Comparison of ENCODE assay signal across 12 cellular contexts in the genomic region with DNA sequence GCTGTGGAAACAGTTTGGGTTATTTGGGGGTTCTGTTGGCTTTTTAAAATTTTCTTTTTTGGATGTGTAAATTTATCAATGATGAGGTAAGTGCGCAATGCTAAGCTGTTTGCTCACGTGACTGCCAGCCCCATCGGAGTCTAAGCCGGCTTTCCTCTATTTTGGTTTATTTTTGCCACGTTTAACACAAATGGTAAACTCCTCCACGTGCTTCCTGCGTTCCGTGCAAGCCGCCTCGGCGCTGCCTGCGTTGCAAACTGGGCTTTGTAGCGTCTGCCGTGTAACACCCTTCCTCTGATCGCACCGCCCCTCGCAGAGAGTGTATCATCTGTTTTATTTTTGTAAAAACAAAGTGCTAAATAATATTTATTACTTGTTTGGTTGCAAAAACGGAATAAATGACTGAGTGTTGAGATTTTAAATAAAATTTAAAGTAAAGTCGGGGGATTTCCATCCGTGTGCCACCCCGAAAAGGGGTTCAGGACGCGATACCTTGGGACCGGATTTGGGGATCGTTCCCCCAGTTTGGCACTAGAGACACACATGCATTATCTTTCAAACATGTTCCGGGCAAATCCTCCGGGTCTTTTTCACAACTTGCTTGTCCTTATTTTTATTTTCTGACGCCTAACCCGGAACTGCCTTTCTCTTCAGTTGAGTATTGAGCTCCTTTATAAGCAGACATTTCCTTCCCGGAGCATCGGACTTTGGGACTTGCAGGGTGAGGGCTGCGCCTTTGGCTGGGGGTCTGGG. TPM values are rescaled to one million over a fixed set of nuclear protein-coding genes. Genes with fewer than 3 reads are reported as not detected.
DNase-seq lines count a peak whose midpoint lies in the region; ATAC-seq and TF ChIP-seq lines count a peak whose summit lies in the region.
"Had no signal": no experiment of that assay in that cellular context is flagged by ENCODE, and none has a peak within 500 bp of the region (broad histone marks: within the 10 kb centered on the region; RNA-seq: fewer than 3 reads in every experiment).

No MANE protein-coding gene starts in this region.

- no peak for TF ChIP-seq CTCF in BE2C (IDR thresholded peaks at IDR 0.05; ENCODE audit: low read depth, low read length)

- H3K4me3 ChIP-seq in iPS-11a (ENCODE audit: low read depth, low read length) (peak overlapping the region; percentile 6), BE2C (ENCODE audit: low read depth, low read length) (no peak overlapping the region)
- H3K4me3 ChIP-seq: A549 had no signal

- DNase-seq in NCI-H748 (lab: John Stamatoyannopoulos, UW; ENCODE audit: unreplicated experiment) (peak; percentile 62), NCI-H748 treated with DMSO at 0.1 percent for 48 hours (lab: John Stamatoyannopoulos, UW) (no peak), BE2C (no peak), NCI-H82 (lab: John Stamatoyannopoulos, UW) (no peak)
- peak; percentile 31 for DNase-seq in activated CD4-positive, alpha-beta memory T cell treated with anti-CD3 and anti-CD28 coated beads, Interleukin-2, amount 10 ng/mL, durations not matched to agents 7 days and 5 days
- peak; percentile 54 for DNase-seq in stimulated activated CD8-positive, alpha-beta memory T cell treated with anti-CD3 and anti-CD28 coated beads, Interleukin-4, amount 100 ng/mL, for 48 hours
- DNase-seq: cerebellar nuclear complex, NCI-H524 had no signal

- H3K36me3 ChIP-seq in BE2C = no peaks in the 10 kb centered on the region

- no peaks in the 10 kb centered on the region for H3K9me3 ChIP-seq in BE2C
- H3K9me3 ChIP-seq: A549 had no signal

- H3K27ac Mint-ChIP-seq in activated CD4-positive, alpha-beta memory T cell treated with anti-CD3 and anti-CD28 coated beads, Interleukin-2, amount 10 ng/mL, durations not matched to agents 7 days and 5 days = no peak overlapping the region

- H3K4me3 Mint-ChIP-seq in activated CD4-positive, alpha-beta memory T cell treated with anti-CD3 and anti-CD28 coated beads, Interleukin-2, amount 10 ng/mL, durations not matched to agents 7 days and 5 days = peak overlapping the region; percentile 27

- no peaks in the 10 kb centered on the region for H3K4me1 ChIP-seq in BE2C
- H3K4me1 ChIP-seq: A549 had no signal

- peaks cover 25% of the 10 kb centered on the region for H3K4me1 Mint-ChIP-seq in activated CD4-positive, alpha-beta memory T cell treated with anti-CD3 and anti-CD28 coated beads, Interleukin-2, amount 10 ng/mL, durations not matched to agents 7 days and 5 days

- ATAC-seq in HG03354 (IDR thresholded peaks at IDR 0.05; ENCODE audit: poor library complexity, severe bottlenecking, unreplicated experiment) = no peak
- ATAC-seq: A549 had no signal

- POLR2A ChIA-PET in activated CD4-positive, alpha-beta memory T cell treated with anti-CD3 and anti-CD28 coated beads, Interleukin-2, amount 10 ng/mL, durations not matched to agents 7 days and 5 days (lab: Charles Lee) = no interaction called here

- peaks cover 100% of the 10 kb centered on the region for H3K27me3 ChIP-seq in BE2C

- no peaks in the 10 kb centered on the region for H3K9me3 Mint-ChIP-seq in activated CD4-positive, alpha-beta memory T cell treated with anti-CD3 and anti-CD28 coated beads, Interleukin-2, amount 10 ng/mL, durations not matched to agents 7 days and 5 days

- peaks cover 65% of the 10 kb centered on the region for H3K27me3 Mint-ChIP-seq in activated CD4-positive, alpha-beta memory T cell treated with anti-CD3 and anti-CD28 coated beads, Interleukin-2, amount 10 ng/mL, durations not matched to agents 7 days and 5 days

- CTCF ChIA-PET in activated CD4-positive, alpha-beta memory T cell treated with anti-CD3 and anti-CD28 coated beads, Interleukin-2, amount 10 ng/mL, durations not matched to agents 7 days and 5 days (lab: Charles Lee) = no interaction called here

- H3K36me3 Mint-ChIP-seq in activated CD4-positive, alpha-beta memory T cell treated with anti-CD3 and anti-CD28 coated beads, Interleukin-2, amount 10 ng/mL, durations not matched to agents 7 days and 5 days (ENCODE audit: low read depth) = peaks cover 12% of the 10 kb centered on the region

RNA-seq across cellular contexts. Expression of gene OLIG2, which starts 3.2 kb away (rescaled TPM):
- total RNA-seq in activated CD4-positive, alpha-beta memory T cell treated with anti-CD3 and anti-CD28 coated beads, Interleukin-2, amount 10 ng/mL, durations not matched to agents 7 days and 5 days = not detected
- polyA plus RNA-seq in BE2C (2012; ENCODE audit: insufficient read depth, insufficient read length, low read depth) = not detected
- total RNA-seq: HT1080 had no signal
- polyA plus RNA-seq: A549 had no signal

RNA-seq across cellular contexts. Expression of gene OLIG1, which starts 41.0 kb away (rescaled TPM):
- not detected for total RNA-seq in activated CD4-positive, alpha-beta memory T cell treated with anti-CD3 and anti-CD28 coated beads, Interleukin-2, amount 10 ng/mL, durations not matched to agents 7 days and 5 days
- not detected for polyA plus RNA-seq in BE2C (2012; ENCODE audit: insufficient read depth, insufficient read length, low read depth)
- total RNA-seq: HT1080 had no signal
- polyA plus RNA-seq: A549 had no signal

Comparison
In these comparisons a context has a peak if more than half of its experiments do, and no peak if none do; other contexts are left out.
1. DNase-seq: peak in NCI-H748 (single experiment), activated CD4-positive, alpha-beta memory T cell treated with anti-CD3 and anti-CD28 coated beads, Interleukin-2, amount 10 ng/mL, durations not matched to agents 7 days and 5 days (single experiment) and stimulated activated CD8-positive, alpha-beta memory T cell treated with anti-CD3 and anti-CD28 coated beads, Interleukin-4, amount 100 ng/mL, for 48 hours (single experiment); none in NCI-H748 treated with DMSO at 0.1 percent for 48 hours (single experiment), BE2C (single experiment) and NCI-H82 (single experiment).